1 cellular context compared by ENCODE assay signal in genomic region chr3:13254028-13254951, GRCh38.
TF ChIP-seq lines count a peak whose summit lies in the region.

No MANE protein-coding gene starts in this region.

TF ChIP-seq in HepG2, 621 proteins besides CTCF, POLR2A, EP300 and RAD21 (continued from another document and continues in another):
- TF ChIP-seq AHDC1 (CRISPR knock-in tag; IDR thresholded peaks at IDR 0.05; ENCODE audit: borderline replicate concordance) = peak; percentile 68; the same call in 1 of the 2 replicates
- 0 out of 2 replicates have a peak, but pooled peaks have one; percentile 28 for TF ChIP-seq PHF8 (CRISPR knock-in tag; IDR thresholded peaks at IDR 0.05)
- no peak for TF ChIP-seq NONO (IDR thresholded peaks at IDR 0.05)
- TF ChIP-seq NONO (CRISPR knock-in tag; conservative IDR thresholded peaks at IDR 0.05) = peak; percentile 72
- peak; percentile 71; the same call in 1 of the 2 replicates for TF ChIP-seq MAFG (CRISPR knock-in tag; IDR thresholded peaks at IDR 0.05)
- TF ChIP-seq POGK (CRISPR knock-in tag; conservative IDR thresholded peaks at IDR 0.05) = 0 out of 2 replicates have a peak, but pooled peaks have one; percentile 52
- TF ChIP-seq KLF9 (CRISPR knock-in tag; IDR thresholded peaks at IDR 0.05; ENCODE audit: low read depth) = no peak
- peak; percentile 44; the same call in 1 of the 2 replicates for TF ChIP-seq ZSCAN31 (CRISPR knock-in tag; IDR thresholded peaks at IDR 0.05; ENCODE audit: low read depth)
- no peak; the same call in 1 of the 2 replicates for TF ChIP-seq ZIK1 (CRISPR knock-in tag; IDR thresholded peaks at IDR 0.05; ENCODE audit: borderline replicate concordance, low read depth)
- peak; percentile 75; the same call in 1 of the 2 replicates for TF ChIP-seq ZNF788 (CRISPR knock-in tag; IDR thresholded peaks at IDR 0.05; ENCODE audit: borderline replicate concordance)
- TF ChIP-seq TARDBP (CRISPR knock-in tag; IDR thresholded peaks at IDR 0.05) = peak; percentile 73
- 0 out of 2 replicates have a peak, but pooled peaks have one; percentile 77 for TF ChIP-seq ZNF280B (CRISPR knock-in tag; IDR thresholded peaks at IDR 0.05; ENCODE audit: borderline replicate concordance)
- peak; percentile 70 for TF ChIP-seq HNF4A (CRISPR knock-in tag; IDR thresholded peaks at IDR 0.05)
- TF ChIP-seq ZNF878 (CRISPR knock-in tag; IDR thresholded peaks at IDR 0.05) = no peak
- peak; percentile 95 for TF ChIP-seq RXRB (CRISPR knock-in tag; IDR thresholded peaks at IDR 0.05; ENCODE audit: borderline replicate concordance)
- no peak for TF ChIP-seq NFAT5 (CRISPR knock-in tag; IDR thresholded peaks at IDR 0.05)
- TF ChIP-seq IRF2 (CRISPR knock-in tag; IDR thresholded peaks at IDR 0.05) = peak; percentile 45; the same call in 1 of the 2 replicates
- peak; percentile 72 for TF ChIP-seq PITX1 (CRISPR knock-in tag; IDR thresholded peaks at IDR 0.05)
- no peak for TF ChIP-seq ZNF10 (CRISPR knock-in tag; IDR thresholded peaks at IDR 0.05; ENCODE audit: borderline replicate concordance, low read depth)
- TF ChIP-seq ZNF816 (CRISPR knock-in tag; IDR thresholded peaks at IDR 0.05; ENCODE audit: borderline replicate concordance) = 0 out of 2 replicates have a peak, but pooled peaks have one; percentile 25
- TF ChIP-seq ZNF326 (CRISPR knock-in tag; IDR thresholded peaks at IDR 0.05; ENCODE audit: borderline replicate concordance) = no peak
- peak; percentile 58; the same call in 1 of the 2 replicates for TF ChIP-seq KDM1A (CRISPR knock-in tag; IDR thresholded peaks at IDR 0.05)
- no peak for TF ChIP-seq ZNF790 (CRISPR knock-in tag; IDR thresholded peaks at IDR 0.05; ENCODE audit: borderline replicate concordance)
- no peak for TF ChIP-seq ZNF709 (CRISPR knock-in tag; IDR thresholded peaks at IDR 0.05)
- no peak for TF ChIP-seq KDM4B (CRISPR knock-in tag; IDR thresholded peaks at IDR 0.05)
- TF ChIP-seq NFKB2 (CRISPR knock-in tag; IDR thresholded peaks at IDR 0.05; ENCODE audit: borderline replicate concordance) = peak; percentile 42; the same call in 1 of the 2 replicates
- TF ChIP-seq MAFF (IDR thresholded peaks at IDR 0.05; ENCODE audit: low read depth, low read length) = peak; percentile 81
- peak; percentile 63; the same call in 1 of the 2 replicates for TF ChIP-seq TFAP4 (IDR thresholded peaks at IDR 0.05; ENCODE audit: borderline replicate concordance, low read depth)
- TF ChIP-seq NR1H2 (CRISPR knock-in tag; IDR thresholded peaks at IDR 0.05; ENCODE audit: borderline replicate concordance, low read depth) = 0 out of 2 replicates have a peak, but pooled peaks have one; percentile 20
- TF ChIP-seq SAP130 (CRISPR knock-in tag; IDR thresholded peaks at IDR 0.05; ENCODE audit: low read depth) = peak; percentile 37; the same call in 1 of the 2 replicates
- TF ChIP-seq ZBTB33 (CRISPR knock-in tag; IDR thresholded peaks at IDR 0.05) = peak; percentile 50
- TF ChIP-seq ARNTL (CRISPR knock-in tag; IDR thresholded peaks at IDR 0.05) = peak; percentile 92
- TF ChIP-seq MAFK (conservative IDR thresholded peaks at IDR 0.05 in 1 of 2, IDR thresholded peaks at IDR 0.05 in 1 of 2; ENCODE audit: low read length in 2 of 2) = peak; percentile 83 to 92
- peak; percentile 82 for TF ChIP-seq ZNF710 (CRISPR knock-in tag; IDR thresholded peaks at IDR 0.05; ENCODE audit: borderline replicate concordance)
- 0 out of 2 replicates have a peak, but pooled peaks have one; percentile 5 for TF ChIP-seq ZNF230 (CRISPR knock-in tag; IDR thresholded peaks at IDR 0.05)
- TF ChIP-seq ZBTB20 (CRISPR knock-in tag; IDR thresholded peaks at IDR 0.05; ENCODE audit: borderline replicate concordance, low read depth) = no peak
- 0 out of 2 replicates have a peak, but pooled peaks have one; percentile 54 for TF ChIP-seq ZNF343 (CRISPR knock-in tag; IDR thresholded peaks at IDR 0.05)
- no peak for TF ChIP-seq ZNF777 (CRISPR knock-in tag; IDR thresholded peaks at IDR 0.05)
- no peak for TF ChIP-seq GATAD1 (CRISPR knock-in tag; IDR thresholded peaks at IDR 0.05)
- 0 out of 2 replicates have a peak, but pooled peaks have one; percentile 14 for TF ChIP-seq KDM3A (CRISPR knock-in tag; IDR thresholded peaks at IDR 0.05; ENCODE audit: low read depth)
- no peak for TF ChIP-seq ZNF121 (CRISPR knock-in tag; IDR thresholded peaks at IDR 0.05)
- TF ChIP-seq ISX (CRISPR knock-in tag; conservative IDR thresholded peaks at IDR 0.05) = no peak
